Comparison of ENCODE assay signal across 28 cellular contexts in genomic region chr11:120117991-120118390, GRCh38. TPM values are rescaled to one million over a fixed set of nuclear protein-coding genes. Genes with fewer than 3 reads are reported as not detected.
"Had no signal": no experiment of that assay in that cellular context is flagged by ENCODE, and none has a peak within 500 bp of the region (broad histone marks: within the 10 kb centered on the region; RNA-seq: fewer than 3 reads in every experiment).

No MANE protein-coding gene starts in this region.

- H3K4me2 ChIP-seq: hepatocyte had no signal

- H3K36me3 Mint-ChIP-seq: mesothelial cell of epicardium; naive B cell; natural killer cell treated with Interleukin-12 subunit alpha and Interleukin-12 subunit beta and Interleukin-15 and Interleukin-18, amount 100 ng/mL, for 72 hours; stimulated activated memory B cell treated with anti-CD40 and anti-IgM and Interleukin-4, amounts not matched to agents 10 μg/mL and 1 μg/mL and 100 μg/mL, for 72 hours had no signal

- H2AFZ ChIP-seq: hepatocyte had no signal

- H3K4me3 ChIP-seq: dorsolateral prefrontal cortex, gastroesophageal sphincter, heart left ventricle, hepatocyte, mucosa of descending colon, ovary, psoas muscle, sigmoid colon, testis, tibial artery, upper lobe of left lung had no signal

- H3K27ac ChIP-seq: dorsolateral prefrontal cortex, foreskin keratinocyte, gastroesophageal sphincter, heart left ventricle, hepatocyte, ovary, psoas muscle, sigmoid colon, testis, tibial artery, upper lobe of left lung had no signal

- H3K4me1 ChIP-seq: gastroesophageal sphincter, heart left ventricle, psoas muscle, sigmoid colon, testis had no signal

- H3K27me3 ChIP-seq: foreskin keratinocyte, heart left ventricle, hepatocyte, ovary, sigmoid colon, testis, tibial artery, upper lobe of left lung had no signal

- DNase-seq: dorsolateral prefrontal cortex; effector memory CD4-positive, alpha-beta T cell; erythroblast; foreskin keratinocyte; kidney; mesenchymal stem cell; mucosa of descending colon; naive B cell; nucleus accumbens; ovary; psoas muscle; right cardiac atrium; sigmoid colon; stimulated activated CD4-positive, alpha-beta T cell treated with anti-CD3 and anti-CD28 coated beads, Interleukin-4, amount 100 ng/mL, for 4 hours; stimulated activated naive CD8-positive, alpha-beta T cell treated with anti-CD3 and anti-CD28 coated beads, Interleukin-15, Interleukin-2, amounts not matched to agents 100 U/mL and 50 U/mL, for 24 hours; substantia nigra; testis; tibial artery; upper lobe of left lung had no signal

- H3K9me3 ChIP-seq: gastroesophageal sphincter, heart left ventricle, mucosa of descending colon, ovary, psoas muscle, sigmoid colon, testis, tibial artery, upper lobe of left lung had no signal

- H3K27ac Mint-ChIP-seq: mesothelial cell of epicardium; naive B cell; natural killer cell treated with Interleukin-12 subunit alpha and Interleukin-12 subunit beta and Interleukin-15 and Interleukin-18, amount 100 ng/mL, for 72 hours; stimulated activated memory B cell treated with anti-CD40 and anti-IgM and Interleukin-4, amounts not matched to agents 10 μg/mL and 1 μg/mL and 100 μg/mL, for 72 hours had no signal

- H3K4me1 Mint-ChIP-seq: stimulated activated memory B cell treated with anti-CD40 and anti-IgM and Interleukin-4, amounts not matched to agents 10 μg/mL and 1 μg/mL and 100 μg/mL, for 72 hours had no signal

- H3K9me3 Mint-ChIP-seq: mesothelial cell of epicardium; natural killer cell treated with Interleukin-12 subunit alpha and Interleukin-12 subunit beta and Interleukin-15 and Interleukin-18, amount 100 ng/mL, for 72 hours; neural crest cell had no signal

- H3K36me3 ChIP-seq: gastroesophageal sphincter, heart left ventricle, ovary, sigmoid colon, upper lobe of left lung had no signal

- H3K4me3 Mint-ChIP-seq: mesothelial cell of epicardium; natural killer cell treated with Interleukin-12 subunit alpha and Interleukin-12 subunit beta and Interleukin-15 and Interleukin-18, amount 100 ng/mL, for 72 hours; neural crest cell; stimulated activated memory B cell treated with anti-CD40 and anti-IgM and Interleukin-4, amounts not matched to agents 10 μg/mL and 1 μg/mL and 100 μg/mL, for 72 hours had no signal

RNA-seq across cellular contexts. Expression of gene TRIM29, which starts 19.9 kb away (rescaled TPM):
- total RNA-seq: fibroblast of lung; lung microvascular endothelial cell; natural killer cell treated with Interleukin-12 subunit alpha and Interleukin-12 subunit beta and Interleukin-15 and Interleukin-18, amount 100 ng/mL, for 72 hours; neural crest cell had no signal
- polyA plus RNA-seq: fibroblast of lung had no signal
